Comparison of ENCODE assay signal across 21 cellular contexts in genomic region chr2:38131665-38132064, GRCh38. TPM values are rescaled to one million over a fixed set of nuclear protein-coding genes. Genes with fewer than 3 reads are reported as not detected.
DNase-seq lines count a peak whose midpoint lies in the region; ATAC-seq and TF ChIP-seq lines count a peak whose summit lies in the region.
"Had no signal": no experiment of that assay in that cellular context is flagged by ENCODE, and none has a peak within 500 bp of the region (broad histone marks: within the 10 kb centered on the region; RNA-seq: fewer than 3 reads in every experiment).

No MANE protein-coding gene starts in this region.

- no peak for TF ChIP-seq POLR2A in testis (IDR thresholded peaks at IDR 0.05)

- H3K9me3 Mint-ChIP-seq in CD14-positive monocyte: peaks cover 8 to 23% (median 12%) of the 10 kb centered on the region in 7 donors

- H3K4me3 Mint-ChIP-seq in CD14-positive monocyte: no peak overlapping the region
- H3K4me3 Mint-ChIP-seq: B cell; CD4-positive, alpha-beta memory T cell had no signal

- 88 to 97% methylated on average over 2 of the region's 2 CpGs for WGBS in testis, 2 donors

- peaks cover 24 to 34% of the 10 kb centered on the region in 2 donors for H3K36me3 Mint-ChIP-seq in CD14-positive monocyte

- H3K4me1 Mint-ChIP-seq in CD14-positive monocyte: peaks cover 72% of the 10 kb centered on the region
- H3K4me1 Mint-ChIP-seq: CD4-positive, alpha-beta memory T cell had no signal

- ATAC-seq in GM19395 (IDR thresholded peaks at IDR 0.05; ENCODE audit: unreplicated experiment): no peak

- H3K27ac ChIP-seq in angular gyrus (ENCODE audit: low read depth, low read length) (peak overlapping the region; percentile 67), dorsolateral prefrontal cortex (peak overlapping the region in 46 of 59 donors; percentile 2 to 87 (median 52)), temporal lobe (ENCODE audit: low read depth, low read length) (peak overlapping the region; percentile 4), testis (no peak overlapping the region)
- H3K27ac ChIP-seq: 22Rv1, BLaER1, C4-2B had no signal

- H3K27me3 ChIP-seq in dorsolateral prefrontal cortex: no peaks in the 10 kb centered on the region
- no peaks in the 10 kb centered on the region for H3K27me3 ChIP-seq in testis
- H3K27me3 ChIP-seq: BLaER1 had no signal

- intact Hi-C loops in CD14-positive monocyte (cut with micrococcal nuclease): loop anchor here in 1 of 2 donors (5.0 kb wide), 1 partner anchor 46 kb away; no protein-coding TSS in a partner anchor
- intact Hi-C loops in dorsolateral prefrontal cortex (cut with DNase I): no loop called here
- intact Hi-C loops in testis (cut with DNase I; ENCODE audit: low total_unique reads): no loop called here

- H3K4me3 ChIP-seq in dorsolateral prefrontal cortex (no peak overlapping the region), testis (no peak overlapping the region), foreskin fibroblast (ENCODE audit: low read depth in 1 of 2, low read length in 2 of 2) (no peak overlapping the region)
- H3K4me3 ChIP-seq: BLaER1, HAP-1 had no signal

- DNase-seq in CD14-positive monocyte (ENCODE audit: low spot score) (no peak), dorsolateral prefrontal cortex (no peak), testis (no peak), foreskin fibroblast (no peak), cerebellar nuclear complex (lab: John Stamatoyannopoulos, UW) (no peak)
- DNase-seq: Calu3; CD4-positive, alpha-beta memory T cell; COR-L47; DMS53; DMS79 treated with DMSO at 0.1 percent for 48 hours; GF-D8; GOT3 had no signal

- TF ChIP-seq CTCF in CD14-positive monocyte (IDR thresholded peaks at IDR 0.05) (no peak), dorsolateral prefrontal cortex (IDR thresholded peaks at IDR 0.05 in 54 of 56, conservative IDR thresholded peaks at IDR 0.05 in 2 of 56; ENCODE audit: low read depth in 1 of 56, partially characterized antibody in 56 of 56) (no peak), testis (IDR thresholded peaks at IDR 0.05) (no peak), foreskin fibroblast (IDR thresholded peaks at IDR 0.05; ENCODE audit: low read depth, low read length) (no peak)

- H3K36me3 ChIP-seq in testis (ENCODE audit: low read depth, missing control alignments): no peaks in the 10 kb centered on the region
- H3K36me3 ChIP-seq: BLaER1, HAP-1 had no signal

- H3K27ac Mint-ChIP-seq in CD14-positive monocyte: peak overlapping the region; percentile 93 to 99 (median 95)
- H3K27ac Mint-ChIP-seq: B cell; CD4-positive, alpha-beta memory T cell had no signal

- no peaks in the 10 kb centered on the region for H3K9me3 ChIP-seq in testis

- peaks cover 6% of the 10 kb centered on the region for H3K4me1 ChIP-seq in testis
- H3K4me1 ChIP-seq: BLaER1, HAP-1 had no signal

- peaks cover 0 to 5% (median 0%) of the 10 kb centered on the region in 3 donors for H3K27me3 Mint-ChIP-seq in CD14-positive monocyte (ENCODE audit: low read depth in 3 of 3)
- H3K27me3 Mint-ChIP-seq: B cell had no signal

RNA-seq across cellular contexts. Expression of gene CYP1B1, which starts 55.7 kb away (rescaled TPM):
- 100 to 1,000 TPM; 162 to 250 TPM for polyA plus RNA-seq in CD14-positive monocyte
- total RNA-seq in dorsolateral prefrontal cortex: 10 to 100 TPM in 71 of 120 experiments, 1 to 10 TPM in 49; 3.5 to 70.6 (median 10.8) TPM
- total RNA-seq in temporal lobe: 9.3 TPM
- 10 to 100 TPM; 14.3 to 36.9 TPM for total RNA-seq in testis
- polyA plus RNA-seq in testis (ENCODE audit: insufficient read depth, low read depth, low replicate concordance): 18.5 TPM
- total RNA-seq: G401 had no signal

Comparison
In these comparisons a context has a peak if more than half of its experiments do, and no peak if none do; other contexts are left out.
1. H3K27ac ChIP-seq: peak in angular gyrus (single experiment), dorsolateral prefrontal cortex (46 of 59) and temporal lobe (single experiment); none in testis (0 of 2).